In genomic region chr12:47306733-47307679, GRCh38 we compare ENCODE assay signal across 8 cellular contexts.
DNase-seq lines count a peak whose midpoint lies in the region; ATAC-seq, FAIRE-seq and TF ChIP-seq lines count a peak whose summit lies in the region.
"Not testable (repeated sequence)": the region's sequence is repeated elsewhere in the genome, so short reads cannot be mapped to it uniquely, and the experiment has no call there.

No MANE protein-coding gene starts in this region.

- peak overlapping the region; percentile 10 for H3K4me3 Mint-ChIP-seq in astrocyte (ENCODE audit: unreplicated experiment)
- H3K4me3 Mint-ChIP-seq in naive thymus-derived CD4-positive, alpha-beta T cell, result peak overlapping the region; percentile 91 to 98 (median 94)

- peak in 1 of 2 experiments; percentile 29; a peak in 3 of 6 replicates for ATAC-seq in A549
- ATAC-seq in GM19395 (IDR thresholded peaks at IDR 0.05; ENCODE audit: unreplicated experiment), result peak; percentile 29
- ATAC-seq in HG03045 (IDR thresholded peaks at IDR 0.05; ENCODE audit: unreplicated experiment), result peak; percentile 12
- ATAC-seq in naive thymus-derived CD4-positive, alpha-beta T cell, result peak; percentile 43

- TF ChIP-seq RAD21 in A549 (conservative IDR thresholded peaks at IDR 0.05 in 1 of 2, IDR thresholded peaks at IDR 0.05 in 1 of 2), result not testable (repeated sequence)

- H3K9ac ChIP-seq in astrocyte (ENCODE audit: low read length), result peak overlapping the region; percentile 45

- H3K9me3 ChIP-seq in A549, result peaks cover 16% of the 10 kb centered on the region
- H3K9me3 ChIP-seq in astrocyte (ENCODE audit: insufficient read depth, low read depth, low read length), result not testable (repeated sequence)
- peaks cover 0 to 38% (median 0%) of the 10 kb centered on the region in 3 experiments for H3K9me3 ChIP-seq in naive thymus-derived CD4-positive, alpha-beta T cell (ENCODE audit: control insufficient read depth in 2 of 3, low read length in 3 of 3)

- H3K27ac Mint-ChIP-seq in astrocyte (ENCODE audit: unreplicated experiment), result not testable (repeated sequence)
- H3K27ac Mint-ChIP-seq in naive thymus-derived CD4-positive, alpha-beta T cell, result peak overlapping the region; percentile 89 to 97 (median 95)

- H3K4me2 ChIP-seq in A549, result peak overlapping the region; percentile 55
- H3K4me2 ChIP-seq in astrocyte (ENCODE audit: low read length), result peak overlapping the region; percentile 24

- H3K4me1 Mint-ChIP-seq in astrocyte (ENCODE audit: low read depth, unreplicated experiment), result peaks cover 20% of the 10 kb centered on the region
- peaks cover 24 to 65% (median 53%) of the 10 kb centered on the region in 7 donors for H3K4me1 Mint-ChIP-seq in naive thymus-derived CD4-positive, alpha-beta T cell

- 94% methylated on average over 25 of the region's 25 CpGs for WGBS in A549 (ENCODE audit: missing lambda C conversion rate)

- H2AFZ ChIP-seq in astrocyte (ENCODE audit: low read depth, low read length), result peak overlapping the region; percentile 57

- not testable (repeated sequence) for H4K20me1 ChIP-seq in astrocyte (ENCODE audit: insufficient read depth, low read length)

- H3K9me3 Mint-ChIP-seq in astrocyte (ENCODE audit: unreplicated experiment), result not testable (repeated sequence)
- H3K9me3 Mint-ChIP-seq in naive thymus-derived CD4-positive, alpha-beta T cell, result peaks cover 7 to 94% (median 52%) of the 10 kb centered on the region in 11 donors

- not testable (repeated sequence) for H3K27me3 ChIP-seq in astrocyte (ENCODE audit: insufficient read depth, low read length); naive thymus-derived CD4-positive, alpha-beta T cell (ENCODE audit: control insufficient read depth in 2 of 2, insufficient read depth in 2 of 2, low read length in 2 of 2)

- intact Hi-C loops in naive thymus-derived CD4-positive, alpha-beta T cell (cut with micrococcal nuclease), result loop anchor here (1.0 to 5.0 kb wide), 14 partner anchors 30 to 275 kb away; partner anchors contain the start of genes AMIGO2 (in 1 of the 2) and PCED1B (in 1 of the 2)

- H3K27me3 Mint-ChIP-seq in astrocyte (ENCODE audit: low read depth, unreplicated experiment); naive thymus-derived CD4-positive, alpha-beta T cell: not testable (repeated sequence)

- not testable (repeated sequence) for TF ChIP-seq CTCF in A549 (IDR thresholded peaks at IDR 0.05); astrocyte (IDR thresholded peaks at IDR 0.05; ENCODE audit: insufficient read depth, low read depth, low read length)

- peak in 1 of 2 experiments; percentile 30 for DNase-seq in A549 (ENCODE audit: low read depth in 1 of 2, low spot score in 1 of 2)
- DNase-seq in T follicular helper cell (ENCODE audit: low read depth), result peak; percentile 18
- peak; percentile 56 for DNase-seq in activated CD8-positive, alpha-beta memory T cell treated with anti-CD3 and anti-CD28 coated beads, Interleukin-2, amount 50 U/mL, for 4 hours
- DNase-seq in astrocyte (ENCODE audit: low read depth), result peak; percentile 39
- peak in 8 of 9 donors; percentile 35 to 63 (median 52) for DNase-seq in naive thymus-derived CD4-positive, alpha-beta T cell
- DNase-seq in stimulated activated CD4-positive, alpha-beta T cell treated with anti-CD3 and anti-CD28 coated beads, TNF-alpha, amount 100 ng/mL, for 48 hours (ENCODE audit: low read depth in 3 of 3), result peak; percentile 54 to 67 (median 61)

- H3K27ac ChIP-seq in A549, result peak overlapping the region; percentile 85 to 86
- peak overlapping the region; percentile 53 for H3K27ac ChIP-seq in astrocyte (ENCODE audit: low read depth, low read length)
- peak overlapping the region; percentile 69 for H3K27ac ChIP-seq in naive thymus-derived CD4-positive, alpha-beta T cell (ENCODE audit: low read depth, low read length)

- not testable (repeated sequence) for TF ChIP-seq POLR2A in A549 (IDR thresholded peaks at IDR 0.05; ENCODE audit: low read length)

- H3K79me2 ChIP-seq in astrocyte (ENCODE audit: insufficient read depth, low read length), result not testable (repeated sequence)

- H3K4me1 ChIP-seq in A549 (peaks cover 33% of the 10 kb centered on the region), astrocyte (ENCODE audit: insufficient read depth, low read length) (peaks cover 24% of the 10 kb centered on the region)
- not testable (repeated sequence) for H3K4me1 ChIP-seq in naive thymus-derived CD4-positive, alpha-beta T cell (ENCODE audit: control insufficient read depth in 2 of 2, insufficient read depth in 2 of 2, low read length in 2 of 2)

- TF ChIP-seq EP300 in A549 (IDR thresholded peaks at IDR 0.05), result not testable (repeated sequence)

- FAIRE-seq in A549 (lab: Jason Lieb, UNC); astrocyte (lab: Jason Lieb, UNC): not testable (repeated sequence)

- POLR2A ChIA-PET in A549 (lab: Yijun Ruan, JAX), result not testable (repeated sequence)
- POLR2A ChIA-PET in naive thymus-derived CD4-positive, alpha-beta T cell (lab: Charles Lee), result interaction anchor here (0.6 to 3.7 kb wide), 41 partner anchors 8 to 275 kb away, joined by 3 to 68 read pairs (median 4); partner anchors contain the start of genes AMIGO2 and PCED1B

- CTCF ChIA-PET in A549 (lab: Yijun Ruan, JAX), result interaction anchor here (0.6 to 2.3 kb wide), 8 partner anchors 10 to 274 kb away, joined by 3 to 15 read pairs (median 3); partner anchors contain the start of genes AMIGO2 and PCED1B
- CTCF ChIA-PET in naive thymus-derived CD4-positive, alpha-beta T cell (lab: Charles Lee), result interaction anchor here (0.6 to 2.5 kb wide), 26 partner anchors 12 to 387 kb away, joined by 3 to 42 read pairs (median 4); partner anchors contain the start of gene AMIGO2

- not testable (repeated sequence) for H3K4me3 ChIP-seq in A549; astrocyte (ENCODE audit: insufficient read depth, low read depth, low read length)
- peak overlapping the region; percentile 56 for H3K4me3 ChIP-seq in naive thymus-derived CD4-positive, alpha-beta T cell (ENCODE audit: low read length)

- H3K36me3 ChIP-seq in astrocyte (ENCODE audit: insufficient read depth, low read length); naive thymus-derived CD4-positive, alpha-beta T cell (ENCODE audit: control insufficient read depth in 2 of 3, insufficient read depth in 3 of 3, low read length in 3 of 3): not testable (repeated sequence)

- not testable (repeated sequence) for H3K36me3 Mint-ChIP-seq in astrocyte (ENCODE audit: low read depth, unreplicated experiment)
- H3K36me3 Mint-ChIP-seq in naive thymus-derived CD4-positive, alpha-beta T cell, result peaks cover 28 to 67% (median 52%) of the 10 kb centered on the region in 5 donors

TF ChIP-seq in A549, 52 proteins besides CTCF, POLR2A, EP300 and RAD21:
- TF ChIP-seq ZNF302 (CRISPR knock-in tag; IDR thresholded peaks at IDR 0.05), result 0 out of 2 replicates have a peak, but pooled peaks have one; percentile 40
- TF ChIP-seq HOXB13 (CRISPR knock-in tag; IDR thresholded peaks at IDR 0.05; ENCODE audit: low read depth), result 0 out of 2 replicates have a peak, but pooled peaks have one; percentile 9
- peak; percentile 73 for TF ChIP-seq MAFK (IDR thresholded peaks at IDR 0.05; ENCODE audit: partially characterized antibody)
